In genomic region chr16:11094075-11094593, GRCh38 we compare ENCODE assay signal across 1 cellular context.
TF ChIP-seq lines count a peak whose summit lies in the region.

No MANE protein-coding gene starts in this region.

TF ChIP-seq in HepG2, 621 proteins besides CTCF, POLR2A, EP300 and RAD21 (continued from another document):
- no peak for TF ChIP-seq POGK (CRISPR knock-in tag; conservative IDR thresholded peaks at IDR 0.05)
- TF ChIP-seq ZNF776 (CRISPR knock-in tag; IDR thresholded peaks at IDR 0.05) = no peak
- no peak for TF ChIP-seq CREB1 (IDR thresholded peaks at IDR 0.05)
- TF ChIP-seq CREB1 (CRISPR knock-in tag; IDR thresholded peaks at IDR 0.05) = no peak
- no peak for TF ChIP-seq PAXIP1 (CRISPR knock-in tag; conservative IDR thresholded peaks at IDR 0.05)
